2 cellular contexts compared by ENCODE assay signal in the genomic region with DNA sequence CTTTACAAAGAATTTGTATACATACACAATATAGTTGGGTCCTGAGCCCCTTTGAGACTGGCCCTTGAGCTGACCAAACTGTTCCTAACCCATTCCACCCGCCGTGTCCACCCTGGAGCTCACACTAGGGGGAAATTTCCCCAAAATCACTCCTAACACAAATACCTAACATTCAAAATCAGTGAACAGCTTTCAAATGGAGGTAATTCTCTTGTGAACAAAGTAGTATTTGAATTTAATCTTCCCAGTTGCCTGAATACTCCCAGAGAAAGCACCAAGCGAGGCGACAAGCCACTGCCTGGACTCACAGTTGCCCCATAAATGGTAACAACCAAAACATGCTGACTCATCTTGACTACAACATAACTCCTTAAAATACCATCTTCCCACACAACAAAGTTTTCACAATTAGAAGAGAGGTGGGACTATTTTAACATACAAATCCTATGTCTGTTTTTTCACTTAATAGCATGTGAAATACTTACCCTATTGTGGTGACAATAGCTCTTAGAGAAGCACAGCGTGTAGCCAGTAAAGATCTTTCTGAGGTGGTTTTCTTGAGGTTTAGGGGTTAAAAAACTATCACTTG.
A peak's percentile ranks its signal among the peaks of the same experiment; 100 is the strongest.
TF ChIP-seq lines count a peak whose summit lies in the region.

No MANE protein-coding gene starts in this region.

TF ChIP-seq in GM12891, 5 proteins besides CTCF, POLR2A, EP300 and RAD21:
- TF ChIP-seq PAX5 (IDR thresholded peaks at IDR 0.05; ENCODE audit: insufficient read depth, low read length, severe bottlenecking) (no peak), TAF1 (IDR thresholded peaks at IDR 0.05; ENCODE audit: low read depth, low read length) (no peak), POU2F2 (IDR thresholded peaks at IDR 0.05; ENCODE audit: low read depth, low read length) (no peak), POLR2AphosphoS5 (IDR thresholded peaks at IDR 0.05; ENCODE audit: low read depth, low read length) (no peak), SPI1 (IDR thresholded peaks at IDR 0.05; ENCODE audit: low read depth, low read length) (no peak)

TF ChIP-seq in H1, 55 proteins besides CTCF, POLR2A, EP300 and RAD21:
- TF ChIP-seq, protein P1, sequence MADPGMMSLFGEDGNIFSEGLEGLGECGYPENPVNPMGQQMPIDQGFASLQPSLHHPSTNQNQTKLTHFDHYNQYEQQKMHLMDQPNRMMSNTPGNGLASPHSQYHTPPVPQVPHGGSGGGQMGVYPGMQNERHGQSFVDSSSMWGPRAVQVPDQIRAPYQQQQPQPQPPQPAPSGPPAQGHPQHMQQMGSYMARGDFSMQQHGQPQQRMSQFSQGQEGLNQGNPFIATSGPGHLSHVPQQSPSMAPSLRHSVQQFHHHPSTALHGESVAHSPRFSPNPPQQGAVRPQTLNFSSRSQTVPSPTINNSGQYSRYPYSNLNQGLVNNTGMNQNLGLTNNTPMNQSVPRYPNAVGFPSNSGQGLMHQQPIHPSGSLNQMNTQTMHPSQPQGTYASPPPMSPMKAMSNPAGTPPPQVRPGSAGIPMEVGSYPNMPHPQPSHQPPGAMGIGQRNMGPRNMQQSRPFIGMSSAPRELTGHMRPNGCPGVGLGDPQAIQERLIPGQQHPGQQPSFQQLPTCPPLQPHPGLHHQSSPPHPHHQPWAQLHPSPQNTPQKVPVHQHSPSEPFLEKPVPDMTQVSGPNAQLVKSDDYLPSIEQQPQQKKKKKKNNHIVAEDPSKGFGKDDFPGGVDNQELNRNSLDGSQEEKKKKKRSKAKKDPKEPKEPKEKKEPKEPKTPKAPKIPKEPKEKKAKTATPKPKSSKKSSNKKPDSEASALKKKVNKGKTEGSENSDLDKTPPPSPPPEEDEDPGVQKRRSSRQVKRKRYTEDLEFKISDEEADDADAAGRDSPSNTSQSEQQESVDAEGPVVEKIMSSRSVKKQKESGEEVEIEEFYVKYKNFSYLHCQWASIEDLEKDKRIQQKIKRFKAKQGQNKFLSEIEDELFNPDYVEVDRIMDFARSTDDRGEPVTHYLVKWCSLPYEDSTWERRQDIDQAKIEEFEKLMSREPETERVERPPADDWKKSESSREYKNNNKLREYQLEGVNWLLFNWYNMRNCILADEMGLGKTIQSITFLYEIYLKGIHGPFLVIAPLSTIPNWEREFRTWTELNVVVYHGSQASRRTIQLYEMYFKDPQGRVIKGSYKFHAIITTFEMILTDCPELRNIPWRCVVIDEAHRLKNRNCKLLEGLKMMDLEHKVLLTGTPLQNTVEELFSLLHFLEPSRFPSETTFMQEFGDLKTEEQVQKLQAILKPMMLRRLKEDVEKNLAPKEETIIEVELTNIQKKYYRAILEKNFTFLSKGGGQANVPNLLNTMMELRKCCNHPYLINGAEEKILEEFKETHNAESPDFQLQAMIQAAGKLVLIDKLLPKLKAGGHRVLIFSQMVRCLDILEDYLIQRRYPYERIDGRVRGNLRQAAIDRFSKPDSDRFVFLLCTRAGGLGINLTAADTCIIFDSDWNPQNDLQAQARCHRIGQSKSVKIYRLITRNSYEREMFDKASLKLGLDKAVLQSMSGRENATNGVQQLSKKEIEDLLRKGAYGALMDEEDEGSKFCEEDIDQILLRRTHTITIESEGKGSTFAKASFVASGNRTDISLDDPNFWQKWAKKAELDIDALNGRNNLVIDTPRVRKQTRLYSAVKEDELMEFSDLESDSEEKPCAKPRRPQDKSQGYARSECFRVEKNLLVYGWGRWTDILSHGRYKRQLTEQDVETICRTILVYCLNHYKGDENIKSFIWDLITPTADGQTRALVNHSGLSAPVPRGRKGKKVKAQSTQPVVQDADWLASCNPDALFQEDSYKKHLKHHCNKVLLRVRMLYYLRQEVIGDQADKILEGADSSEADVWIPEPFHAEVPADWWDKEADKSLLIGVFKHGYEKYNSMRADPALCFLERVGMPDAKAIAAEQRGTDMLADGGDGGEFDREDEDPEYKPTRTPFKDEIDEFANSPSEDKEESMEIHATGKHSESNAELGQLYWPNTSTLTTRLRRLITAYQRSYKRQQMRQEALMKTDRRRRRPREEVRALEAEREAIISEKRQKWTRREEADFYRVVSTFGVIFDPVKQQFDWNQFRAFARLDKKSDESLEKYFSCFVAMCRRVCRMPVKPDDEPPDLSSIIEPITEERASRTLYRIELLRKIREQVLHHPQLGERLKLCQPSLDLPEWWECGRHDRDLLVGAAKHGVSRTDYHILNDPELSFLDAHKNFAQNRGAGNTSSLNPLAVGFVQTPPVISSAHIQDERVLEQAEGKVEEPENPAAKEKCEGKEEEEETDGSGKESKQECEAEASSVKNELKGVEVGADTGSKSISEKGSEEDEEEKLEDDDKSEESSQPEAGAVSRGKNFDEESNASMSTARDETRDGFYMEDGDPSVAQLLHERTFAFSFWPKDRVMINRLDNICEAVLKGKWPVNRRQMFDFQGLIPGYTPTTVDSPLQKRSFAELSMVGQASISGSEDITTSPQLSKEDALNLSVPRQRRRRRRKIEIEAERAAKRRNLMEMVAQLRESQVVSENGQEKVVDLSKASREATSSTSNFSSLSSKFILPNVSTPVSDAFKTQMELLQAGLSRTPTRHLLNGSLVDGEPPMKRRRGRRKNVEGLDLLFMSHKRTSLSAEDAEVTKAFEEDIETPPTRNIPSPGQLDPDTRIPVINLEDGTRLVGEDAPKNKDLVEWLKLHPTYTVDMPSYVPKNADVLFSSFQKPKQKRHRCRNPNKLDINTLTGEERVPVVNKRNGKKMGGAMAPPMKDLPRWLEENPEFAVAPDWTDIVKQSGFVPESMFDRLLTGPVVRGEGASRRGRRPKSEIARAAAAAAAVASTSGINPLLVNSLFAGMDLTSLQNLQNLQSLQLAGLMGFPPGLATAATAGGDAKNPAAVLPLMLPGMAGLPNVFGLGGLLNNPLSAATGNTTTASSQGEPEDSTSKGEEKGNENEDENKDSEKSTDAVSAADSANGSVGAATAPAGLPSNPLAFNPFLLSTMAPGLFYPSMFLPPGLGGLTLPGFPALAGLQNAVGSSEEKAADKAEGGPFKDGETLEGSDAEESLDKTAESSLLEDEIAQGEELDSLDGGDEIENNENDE (IDR thresholded peaks at IDR 0.05; ENCODE audit: insufficient replicate concordance, low read length) = no peak
- TF ChIP-seq GABPA (IDR thresholded peaks at IDR 0.05; ENCODE audit: borderline replicate concordance, insufficient read depth, low read length) (no peak), BACH1 (IDR thresholded peaks at IDR 0.05; ENCODE audit: low read length) (peak; percentile 79), CBX5 (IDR thresholded peaks at IDR 0.05; ENCODE audit: low read depth, low read length) (no peak), MAFK (IDR thresholded peaks at IDR 0.05; ENCODE audit: low read depth, low read length) (peak; percentile 71)
